In genomic region chr3:63984391-63984790, GRCh38 we compare ENCODE assay signal across 17 cellular contexts. TPM values are rescaled to one million over a fixed set of nuclear protein-coding genes. Genes with fewer than 3 reads are reported as not detected.
DNase-seq lines count a peak whose midpoint lies in the region; ATAC-seq and TF ChIP-seq lines count a peak whose summit lies in the region.
"Had no signal": no experiment of that assay in that cellular context is flagged by ENCODE, and none has a peak within 500 bp of the region (broad histone marks: within the 10 kb centered on the region; RNA-seq: fewer than 3 reads in every experiment).

No MANE protein-coding gene starts in this region.

- H3K9me3 Mint-ChIP-seq in T-helper 1 cell treated with Interleukin-12 subunit alpha and Interleukin-12 subunit beta and Interleukin-4 antibody, amounts not matched to agents 30 μg/mL and 1 μg/mL, for 36 hours, result no peaks in the 10 kb centered on the region
- H3K9me3 Mint-ChIP-seq in MCF 10A (ENCODE audit: unreplicated experiment), result no peaks in the 10 kb centered on the region
- no peaks in the 10 kb centered on the region for H3K9me3 Mint-ChIP-seq in activated naive CD8-positive, alpha-beta T cell treated with anti-CD3 and anti-CD28 coated beads, Interleukin-2, amount 10 ng/mL, durations not matched to agents 7 days and 5 days
- no peaks in the 10 kb centered on the region for H3K9me3 Mint-ChIP-seq in stimulated activated effector memory CD8-positive, alpha-beta T cell treated with anti-CD3 and anti-CD28 coated beads, Interleukin-12 subunit alpha, Interleukin-12 subunit beta, amount 100 ng/mL, for 72 hours

- no peak for DNase-seq in T-helper 1 cell
- no peak for DNase-seq in MCF 10A (ENCODE audit: unreplicated experiment)
- DNase-seq in mammary epithelial cell, result no peak
- no peak for DNase-seq in activated naive CD8-positive, alpha-beta T cell treated with anti-CD3 and anti-CD28 coated beads, Interleukin-2, amount 10 ng/mL, durations not matched to agents 7 days and 5 days
- DNase-seq in stimulated activated effector memory CD8-positive, alpha-beta T cell treated with anti-CD3 and anti-CD28 coated beads, Interleukin-12 subunit alpha, Interleukin-12 subunit beta, amount 100 ng/mL, for 72 hours (ENCODE audit: low spot score in 2 of 2), result no peak
- DNase-seq in activated gamma-delta T cell (lab: John Stamatoyannopoulos, UW), result no peak
- no peak for DNase-seq in gastrocnemius medialis
- DNase-seq: Caco-2, KG1, NCI-H1092, NCI-H1694, NCI-H345, NCI-H69, PC-9 had no signal

- peaks cover 20% of the 10 kb centered on the region for H3K4me1 ChIP-seq in mammary epithelial cell (ENCODE audit: insufficient read depth, low read length)
- H3K4me1 ChIP-seq in gastrocnemius medialis, result peaks cover 7 to 13% of the 10 kb centered on the region in 2 donors
- H3K4me1 ChIP-seq: Caco-2 had no signal

- H3K4me3 ChIP-seq in mammary epithelial cell (replicated peaks in 1 of 3; ENCODE audit: insufficient read depth in 1 of 3, low read depth in 2 of 3, low read length in 3 of 3) (no peak overlapping the region), gastrocnemius medialis (no peak overlapping the region)
- H3K4me3 ChIP-seq: BLaER1, PC-9 had no signal

- in situ Hi-C loops in mammary epithelial cell (cut with MboI; ENCODE audit: low sequenced_read_pairs in 2 of 2), result loop anchor here in 1 of 2 donors (25.0 kb wide), 1 partner anchor 647 kb away; no protein-coding TSS in a partner anchor
- in situ Hi-C loops in gastrocnemius medialis (cut with MboI; ENCODE audit: low sequenced_read_pairs in 4 of 4), result no loop called here

- H3K36me3 ChIP-seq in mammary epithelial cell (ENCODE audit: insufficient read depth, low read length), result peaks cover 13% of the 10 kb centered on the region
- peaks cover 0 to 40% of the 10 kb centered on the region in 2 donors for H3K36me3 ChIP-seq in gastrocnemius medialis

- H3K4me2 ChIP-seq in mammary epithelial cell (ENCODE audit: insufficient read depth, low read depth, low read length), result no peak overlapping the region
- H3K4me2 ChIP-seq: BLaER1, PC-9 had no signal

- H3K27ac ChIP-seq in mammary epithelial cell (ENCODE audit: insufficient read depth, low read depth, low read length), result no peak overlapping the region
- no peak overlapping the region for H3K27ac ChIP-seq in gastrocnemius medialis
- H3K27ac ChIP-seq: 22Rv1, BLaER1, PC-9 had no signal

- no TSS peak for BruUV-seq in MCF 10A (replicated peaks; lab: Mats Ljungman, UMichigan)
- BruUV-seq in mammary epithelial cell (replicated peaks; lab: Mats Ljungman, UMichigan), result no TSS peak

- no peaks in the 10 kb centered on the region for H3K27me3 Mint-ChIP-seq in T-helper 1 cell treated with Interleukin-12 subunit alpha and Interleukin-12 subunit beta and Interleukin-4 antibody, amounts not matched to agents 30 μg/mL and 1 μg/mL, for 36 hours (ENCODE audit: low read depth)
- H3K27me3 Mint-ChIP-seq in MCF 10A (ENCODE audit: insufficient read depth, unreplicated experiment), result no peaks in the 10 kb centered on the region
- no peaks in the 10 kb centered on the region for H3K27me3 Mint-ChIP-seq in activated naive CD8-positive, alpha-beta T cell treated with anti-CD3 and anti-CD28 coated beads, Interleukin-2, amount 10 ng/mL, durations not matched to agents 7 days and 5 days

- WGBS in mammary epithelial cell (ENCODE audit: low coverage, missing lambda C conversion rate), result 91% methylated on average over 3 of the region's 3 CpGs

- no peak overlapping the region for H3K4me3 Mint-ChIP-seq in T-helper 1 cell treated with Interleukin-12 subunit alpha and Interleukin-12 subunit beta and Interleukin-4 antibody, amounts not matched to agents 30 μg/mL and 1 μg/mL, for 36 hours
- H3K4me3 Mint-ChIP-seq in MCF 10A (ENCODE audit: unreplicated experiment), result no peak overlapping the region
- H3K4me3 Mint-ChIP-seq in activated naive CD8-positive, alpha-beta T cell treated with anti-CD3 and anti-CD28 coated beads, Interleukin-2, amount 10 ng/mL, durations not matched to agents 7 days and 5 days, result peak overlapping the region; percentile 25
- no peak overlapping the region for H3K4me3 Mint-ChIP-seq in stimulated activated effector memory CD8-positive, alpha-beta T cell treated with anti-CD3 and anti-CD28 coated beads, Interleukin-12 subunit alpha, Interleukin-12 subunit beta, amount 100 ng/mL, for 72 hours

- no peak overlapping the region for H2AFZ ChIP-seq in mammary epithelial cell (ENCODE audit: low read depth, low read length)
- H2AFZ ChIP-seq: PC-9 had no signal

- H3K4me1 Mint-ChIP-seq in T-helper 1 cell treated with Interleukin-12 subunit alpha and Interleukin-12 subunit beta and Interleukin-4 antibody, amounts not matched to agents 30 μg/mL and 1 μg/mL, for 36 hours (ENCODE audit: low read depth), result peaks cover 51% of the 10 kb centered on the region
- peaks cover 2% of the 10 kb centered on the region for H3K4me1 Mint-ChIP-seq in MCF 10A (ENCODE audit: insufficient read depth, unreplicated experiment)
- peaks cover 53% of the 10 kb centered on the region for H3K4me1 Mint-ChIP-seq in activated naive CD8-positive, alpha-beta T cell treated with anti-CD3 and anti-CD28 coated beads, Interleukin-2, amount 10 ng/mL, durations not matched to agents 7 days and 5 days
- H3K4me1 Mint-ChIP-seq in stimulated activated effector memory CD8-positive, alpha-beta T cell treated with anti-CD3 and anti-CD28 coated beads, Interleukin-12 subunit alpha, Interleukin-12 subunit beta, amount 100 ng/mL, for 72 hours, result peaks cover 36% of the 10 kb centered on the region

- dilution Hi-C loops in mammary epithelial cell (cut with HindIII; ENCODE audit: low sequenced_read_pairs), result no loop called here

- no peak for TF ChIP-seq POLR2A in gastrocnemius medialis (IDR thresholded peaks at IDR 0.05)

- H3K79me2 ChIP-seq in mammary epithelial cell (ENCODE audit: insufficient read depth, low read length), result peaks cover 21% of the 10 kb centered on the region

- no peak overlapping the region for H3K9ac ChIP-seq in mammary epithelial cell (ENCODE audit: insufficient read depth, low read length)
- H3K9ac ChIP-seq: BLaER1 had no signal

- intact Hi-C loops in MCF 10A (cut with micrococcal nuclease) (no loop called here), mammary epithelial cell (cut with micrococcal nuclease) (no loop called here), gastrocnemius medialis (cut with DNase I; ENCODE audit: low total_unique reads) (no loop called here)

- H3K27ac Mint-ChIP-seq in T-helper 1 cell treated with Interleukin-12 subunit alpha and Interleukin-12 subunit beta and Interleukin-4 antibody, amounts not matched to agents 30 μg/mL and 1 μg/mL, for 36 hours, result peak overlapping the region; percentile 1
- H3K27ac Mint-ChIP-seq in MCF 10A (ENCODE audit: low read depth, unreplicated experiment), result peak overlapping the region; percentile 59
- H3K27ac Mint-ChIP-seq in activated naive CD8-positive, alpha-beta T cell treated with anti-CD3 and anti-CD28 coated beads, Interleukin-2, amount 10 ng/mL, durations not matched to agents 7 days and 5 days, result peak overlapping the region; percentile 66
- peak overlapping the region; percentile 84 for H3K27ac Mint-ChIP-seq in stimulated activated effector memory CD8-positive, alpha-beta T cell treated with anti-CD3 and anti-CD28 coated beads, Interleukin-12 subunit alpha, Interleukin-12 subunit beta, amount 100 ng/mL, for 72 hours

- POLR2A ChIA-PET in MCF 10A (lab: Yijun Ruan, JAX), result no interaction called here
- POLR2A ChIA-PET in activated naive CD8-positive, alpha-beta T cell treated with anti-CD3 and anti-CD28 coated beads, Interleukin-2, amount 10 ng/mL, durations not matched to agents 7 days and 5 days (lab: Charles Lee), result interaction anchor here (0.9 kb wide), 1 partner anchor 16 kb away, joined by 3 read pairs; no protein-coding TSS in a partner anchor

- TF ChIP-seq CTCF in MCF 10A (IDR thresholded peaks at IDR 0.05; ENCODE audit: unreplicated experiment), result no peak
- no peak for TF ChIP-seq CTCF in mammary epithelial cell (conservative IDR thresholded peaks at IDR 0.05 in 1 of 2, IDR thresholded peaks at IDR 0.05 in 1 of 2; ENCODE audit: extremely low read depth in 1 of 2, insufficient read depth in 1 of 2, low read depth in 1 of 2, low read length in 2 of 2)
- TF ChIP-seq CTCF in gastrocnemius medialis (IDR thresholded peaks at IDR 0.05 in 4 of 5, conservative IDR thresholded peaks at IDR 0.05 in 1 of 5), result no peak

- CTCF ChIA-PET in MCF 10A (lab: Yijun Ruan, JAX), result interaction anchor here (1.0 to 3.9 kb wide), 3 partner anchors 10 to 24 kb away, joined by 5 to 21 read pairs (median 13); no protein-coding TSS in a partner anchor
- CTCF ChIA-PET in mammary epithelial cell (lab: Charles Lee; ENCODE audit: low non-redundant PET), result no interaction called here

- peaks cover 60% of the 10 kb centered on the region for H3K36me3 Mint-ChIP-seq in T-helper 1 cell treated with Interleukin-12 subunit alpha and Interleukin-12 subunit beta and Interleukin-4 antibody, amounts not matched to agents 30 μg/mL and 1 μg/mL, for 36 hours (ENCODE audit: low read depth)
- H3K36me3 Mint-ChIP-seq in MCF 10A (ENCODE audit: insufficient read depth, unreplicated experiment), result peaks cover 69% of the 10 kb centered on the region
- H3K36me3 Mint-ChIP-seq in activated naive CD8-positive, alpha-beta T cell treated with anti-CD3 and anti-CD28 coated beads, Interleukin-2, amount 10 ng/mL, durations not matched to agents 7 days and 5 days, result peaks cover 52% of the 10 kb centered on the region
- peaks cover 37% of the 10 kb centered on the region for H3K36me3 Mint-ChIP-seq in stimulated activated effector memory CD8-positive, alpha-beta T cell treated with anti-CD3 and anti-CD28 coated beads, Interleukin-12 subunit alpha, Interleukin-12 subunit beta, amount 100 ng/mL, for 72 hours

- H3K9me3 ChIP-seq in mammary epithelial cell (replicated peaks; ENCODE audit: insufficient read depth, low read length), result no peaks in the 10 kb centered on the region
- H3K9me3 ChIP-seq in gastrocnemius medialis, result no peaks in the 10 kb centered on the region
- H3K9me3 ChIP-seq: BLaER1, Caco-2 had no signal

- H3K27me3 ChIP-seq in mammary epithelial cell (ENCODE audit: insufficient read depth, low read length) (no peaks in the 10 kb centered on the region), gastrocnemius medialis (no peaks in the 10 kb centered on the region)
- H3K27me3 ChIP-seq: BLaER1 had no signal

- peak; percentile 55 for ATAC-seq in activated naive CD8-positive, alpha-beta T cell treated with anti-CD3 and anti-CD28 coated beads, Interleukin-2, amount 10 ng/mL, durations not matched to agents 7 days and 5 days (ENCODE audit: low read depth)
- no peak for ATAC-seq in stimulated activated effector memory CD8-positive, alpha-beta T cell treated with anti-CD3 and anti-CD28 coated beads, Interleukin-12 subunit alpha, Interleukin-12 subunit beta, amount 100 ng/mL, for 72 hours
- no peak for ATAC-seq in gastrocnemius medialis

- H4K20me1 ChIP-seq in mammary epithelial cell (ENCODE audit: insufficient read depth, low read length), result no peaks in the 10 kb centered on the region

RNA-seq across cellular contexts. Expression of gene PSMD6, which starts 38.9 kb away (rescaled TPM):
- 62.7 and 66.0 TPM in 2 replicates for total RNA-seq in MCF 10A (2022)
- 10 to 100 TPM; 70.7 to 85.9 TPM for total RNA-seq in mammary epithelial cell
- 75.2 TPM for polyA plus RNA-seq in mammary epithelial cell
- polyA minus RNA-seq in mammary epithelial cell, result 28.0 TPM
- total RNA-seq in activated naive CD8-positive, alpha-beta T cell treated with anti-CD3 and anti-CD28 coated beads, Interleukin-2, amount 10 ng/mL, durations not matched to agents 7 days and 5 days, result 10 to 100 TPM; 67.2 to 70.1 TPM
- total RNA-seq in gastrocnemius medialis, result 100 to 1,000 TPM; 150 to 220 (median 180) TPM

Comparison
In these comparisons a context has a peak if more than half of its experiments do, and no peak if none do; other contexts are left out.
1. H3K27ac Mint-ChIP-seq: peak in every context shown above with its lines; median percentile 84 in stimulated activated effector memory CD8-positive, alpha-beta T cell treated with anti-CD3 and anti-CD28 coated beads, Interleukin-12 subunit alpha, Interleukin-12 subunit beta, amount 100 ng/mL, for 72 hours; 66 in activated naive CD8-positive, alpha-beta T cell treated with anti-CD3 and anti-CD28 coated beads, Interleukin-2, amount 10 ng/mL, durations not matched to agents 7 days and 5 days; 59 in MCF 10A; 1 in T-helper 1 cell treated with Interleukin-12 subunit alpha and Interleukin-12 subunit beta and Interleukin-4 antibody, amounts not matched to agents 30 μg/mL and 1 μg/mL, for 36 hours.